In genomic region chr15:41230650-41231533, GRCh38 we compare ENCODE assay signal across 1 cellular context.
TF ChIP-seq lines count a peak whose summit lies in the region.

CHP1 (plus strand) TSS chr15:41231268; CDS start chr15:41231383, 115 bp downstream.
EXD1 (minus strand) TSS chr15:41230757; CDS start chr15:41226575, 4,182 bp downstream.

TF ChIP-seq in HepG2, 621 proteins besides CTCF, POLR2A, EP300 and RAD21 (continued from another document and continues in another):
- 0 out of 2 replicates have a peak, but pooled peaks have one; percentile 24 for TF ChIP-seq TIGD3 (CRISPR knock-in tag; IDR thresholded peaks at IDR 0.05; ENCODE audit: borderline replicate concordance)
- TF ChIP-seq HOXA3 (CRISPR knock-in tag; IDR thresholded peaks at IDR 0.05), result peak; percentile 79
- peak; percentile 97 for TF ChIP-seq KAT7 (CRISPR knock-in tag; IDR thresholded peaks at IDR 0.05; ENCODE audit: borderline replicate concordance)
- TF ChIP-seq MTERF4 (CRISPR knock-in tag; IDR thresholded peaks at IDR 0.05), result peak; percentile 98
- peak; percentile 63; the same call in 1 of the 2 replicates for TF ChIP-seq ZNF205 (CRISPR knock-in tag; IDR thresholded peaks at IDR 0.05)
- 0 out of 2 replicates have a peak, but pooled peaks have one; percentile 41 for TF ChIP-seq SKIL (CRISPR knock-in tag; IDR thresholded peaks at IDR 0.05; ENCODE audit: borderline replicate concordance)
- peak; percentile 88 for TF ChIP-seq KDM2A (CRISPR knock-in tag; IDR thresholded peaks at IDR 0.05; ENCODE audit: borderline replicate concordance, low read depth)
- peak; percentile 72; the same call in 1 of the 2 replicates for TF ChIP-seq ZSCAN25 (CRISPR knock-in tag; IDR thresholded peaks at IDR 0.05)
- TF ChIP-seq GPBP1L1 (CRISPR knock-in tag; IDR thresholded peaks at IDR 0.05), result no peak
- no peak for TF ChIP-seq PRPF4 (IDR thresholded peaks at IDR 0.05; ENCODE audit: low read depth, low read length, poor library complexity, severe bottlenecking)
- TF ChIP-seq MAFG (CRISPR knock-in tag; IDR thresholded peaks at IDR 0.05), result no peak
- peak; percentile 90 for TF ChIP-seq MXD4 (CRISPR knock-in tag; IDR thresholded peaks at IDR 0.05)
- peak; percentile 81 for TF ChIP-seq ZNF777 (CRISPR knock-in tag; IDR thresholded peaks at IDR 0.05)
- peak; percentile 79; the same call in 1 of the 2 replicates for TF ChIP-seq ZBTB44 (CRISPR knock-in tag; IDR thresholded peaks at IDR 0.05)
- no peak for TF ChIP-seq ZNF382 (CRISPR knock-in tag; IDR thresholded peaks at IDR 0.05; ENCODE audit: borderline replicate concordance)
- TF ChIP-seq KLF13 (CRISPR knock-in tag; IDR thresholded peaks at IDR 0.05), result peak; percentile 79
- peak; percentile 8; the same call in 1 of the 2 replicates for TF ChIP-seq HNF4G (IDR thresholded peaks at IDR 0.05; ENCODE audit: borderline replicate concordance, low read depth, low read length)
- TF ChIP-seq HNF4G (CRISPR knock-in tag; IDR thresholded peaks at IDR 0.05; ENCODE audit: borderline replicate concordance, low read depth), result 0 out of 2 replicates have a peak, but pooled peaks have one; percentile 42
- no peak for TF ChIP-seq SNRNP70 (IDR thresholded peaks at IDR 0.05; ENCODE audit: low read depth, low read length)
- peak; percentile 92; the same call in 1 of the 2 replicates for TF ChIP-seq ZNF75D (CRISPR knock-in tag; IDR thresholded peaks at IDR 0.05; ENCODE audit: borderline replicate concordance)
- TF ChIP-seq JARID2 (CRISPR knock-in tag; IDR thresholded peaks at IDR 0.05; ENCODE audit: insufficient replicate concordance), result no peak
- TF ChIP-seq ZFP1 (CRISPR knock-in tag; IDR thresholded peaks at IDR 0.05), result no peak; the same call in none of the 2 replicates
- TF ChIP-seq ZNF407 (CRISPR knock-in tag; IDR thresholded peaks at IDR 0.05; ENCODE audit: not compliant biosample characterization), result peak; percentile 94
- peak; percentile 95 for TF ChIP-seq ZNF337 (CRISPR knock-in tag; IDR thresholded peaks at IDR 0.05; ENCODE audit: borderline replicate concordance, low read depth)
- TF ChIP-seq ZBTB14 (CRISPR knock-in tag; IDR thresholded peaks at IDR 0.05), result no peak
- TF ChIP-seq RBM22 (optimal IDR thresholded peaks at IDR 0.05; ENCODE audit: low read length), result no peak
- peak; percentile 68; the same call in 1 of the 2 replicates for TF ChIP-seq NFE2L1 (CRISPR knock-in tag; IDR thresholded peaks at IDR 0.05; ENCODE audit: borderline replicate concordance)
- peak; percentile 83; the same call in 1 of the 2 replicates for TF ChIP-seq SMAD3 (CRISPR knock-in tag; IDR thresholded peaks at IDR 0.05)
- TF ChIP-seq TBX2 (CRISPR knock-in tag; IDR thresholded peaks at IDR 0.05; ENCODE audit: borderline replicate concordance), result peak; percentile 67
- TF ChIP-seq ZEB1 (IDR thresholded peaks at IDR 0.05; ENCODE audit: insufficient replicate concordance, low read depth), result no peak
- TF ChIP-seq KDM5B (CRISPR knock-in tag; IDR thresholded peaks at IDR 0.05; ENCODE audit: borderline replicate concordance), result peak; percentile 96
- TF ChIP-seq ATF6 (CRISPR knock-in tag; conservative IDR thresholded peaks at IDR 0.05), result peak; percentile 45; the same call in 1 of the 2 replicates
- TF ChIP-seq ZNF709 (CRISPR knock-in tag; IDR thresholded peaks at IDR 0.05), result peak; percentile 100
- TF ChIP-seq THAP9 (CRISPR knock-in tag; IDR thresholded peaks at IDR 0.05; ENCODE audit: borderline replicate concordance), result peak; percentile 78
- 0 out of 2 replicates have a peak, but pooled peaks have one; percentile 51 for TF ChIP-seq TGIF2 (CRISPR knock-in tag; IDR thresholded peaks at IDR 0.05)
